Comparison of ENCODE assay signal across 8 cellular contexts in genomic region chr11:35907648-35908431, GRCh38. TPM values are rescaled to one million over a fixed set of nuclear protein-coding genes. Genes with fewer than 3 reads are reported as not detected.
DNase-seq lines count a peak whose midpoint lies in the region; ATAC-seq and TF ChIP-seq lines count a peak whose summit lies in the region.

No MANE protein-coding gene starts in this region.

- no peaks in the 10 kb centered on the region for H3K36me3 ChIP-seq in adipocyte (ENCODE audit: control insufficient read depth, insufficient read depth, low read length, severe bottlenecking)
- no peaks in the 10 kb centered on the region for H3K36me3 ChIP-seq in psoas muscle (ENCODE audit: insufficient read depth in 1 of 2, low read depth in 1 of 2)

- 28 to 75% (median 30%) methylated on average over 4 of the region's 4 CpGs for WGBS in psoas muscle, 3 donors

- no peaks in the 10 kb centered on the region for H3K27me3 ChIP-seq in adipocyte (replicated peaks; ENCODE audit: control insufficient read depth, insufficient read depth, low read length)
- no peaks in the 10 kb centered on the region for H3K27me3 ChIP-seq in psoas muscle (ENCODE audit: insufficient read depth in 3 of 3, low read length in 2 of 3)

- DNase-seq in adipocyte (ENCODE audit: low read depth): peak; percentile 65
- peak in 1 of 2 donors; percentile 18 for DNase-seq in psoas muscle
- DNase-seq in SHP77 treated with DMSO at 0.1 percent for 48 hours (lab: John Stamatoyannopoulos, UW): no peak
- no peak for DNase-seq in iPS-NIHi7 (ENCODE audit: extremely low spot score)
- DNase-seq in SKM-1 treated with dmso at 0.1 percent for 144 hours (lab: John Stamatoyannopoulos, UW; ENCODE audit: unreplicated experiment): no peak

- H3K4me1 ChIP-seq in adipocyte (ENCODE audit: control insufficient read depth, insufficient read depth, low read length) (peaks cover 42% of the 10 kb centered on the region), psoas muscle (peaks cover 7% of the 10 kb centered on the region)

- TF ChIP-seq CTCF in psoas muscle (IDR thresholded peaks at IDR 0.05): no peak

- ATAC-seq in GM19043 (IDR thresholded peaks at IDR 0.05; ENCODE audit: low read depth, unreplicated experiment) (peak; percentile 84), HG03095 (IDR thresholded peaks at IDR 0.05; ENCODE audit: unreplicated experiment) (peak; percentile 75), psoas muscle (peak; percentile 44 to 94 (median 91)), HG03045 (IDR thresholded peaks at IDR 0.05; ENCODE audit: unreplicated experiment) (no peak)

- peaks cover 6% of the 10 kb centered on the region for H3K9me3 ChIP-seq in adipocyte (ENCODE audit: control insufficient read depth, low read length)
- no peaks in the 10 kb centered on the region for H3K9me3 ChIP-seq in psoas muscle

- H3K4me3 ChIP-seq in adipocyte (ENCODE audit: low read length) (no peak overlapping the region), psoas muscle (no peak overlapping the region)

- H3K27ac ChIP-seq in psoas muscle: no peak overlapping the region

- H3K9ac ChIP-seq in adipocyte (ENCODE audit: low read length): peak overlapping the region; percentile 45

- intact Hi-C loops in psoas muscle (cut with DNase I): no loop called here

RNA-seq across cellular contexts. Expression of gene LDLRAD3, which starts 36.0 kb away (rescaled TPM):
- total RNA-seq in psoas muscle: 10 to 100 TPM in 2 of 4 donors, 1 to 10 TPM in 2; 5.9 to 16.0 (median 9.6) TPM
- polyA plus RNA-seq in psoas muscle: 10 to 100 TPM in 2 of 3 donors, 1 to 10 TPM in 1; 8.8 to 20.7 (median 18.0) TPM
